23 cellular contexts compared by ENCODE assay signal in the genomic region with DNA sequence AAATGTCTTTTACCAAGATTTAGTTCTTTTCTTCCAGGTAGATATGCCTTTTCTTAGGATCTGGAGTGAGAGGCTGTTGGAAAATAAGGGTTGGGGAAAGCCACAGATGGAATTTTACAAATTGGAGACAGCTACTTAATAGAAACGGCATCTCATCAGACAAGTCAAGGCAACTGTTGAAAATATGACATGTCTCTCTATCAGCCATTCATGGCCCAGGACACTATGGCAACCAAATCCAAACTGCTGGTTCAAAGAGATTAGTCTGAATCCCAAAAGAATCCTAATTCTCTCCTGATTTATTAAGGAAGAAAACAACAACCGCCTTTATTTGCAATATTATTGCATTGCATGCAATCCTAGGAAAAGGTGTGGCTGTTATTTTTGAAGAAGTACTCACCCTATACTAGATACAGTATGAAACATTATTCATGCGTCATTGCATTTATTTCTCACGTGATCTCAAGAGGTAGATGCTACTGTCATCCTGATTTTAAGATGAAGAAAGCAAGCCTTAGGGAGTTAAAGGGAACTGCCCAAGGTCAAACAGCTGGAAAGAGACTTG. TPM values are rescaled to one million over a fixed set of nuclear protein-coding genes. Genes with fewer than 3 reads are reported as not detected.
"Had no signal": no experiment of that assay in that cellular context is flagged by ENCODE, and none has a peak within 500 bp of the region (broad histone marks: within the 10 kb centered on the region; RNA-seq: fewer than 3 reads in every experiment).

No MANE protein-coding gene starts in this region.

- H3K9me3 ChIP-seq: adrenal gland, gastrocnemius medialis, thyroid gland had no signal

- ATAC-seq: activated naive CD4-positive, alpha-beta T cell treated with anti-CD3 and anti-CD28 coated beads, Interleukin-2, amount 50 U/mL, for 72 hours; effector memory CD8-positive, alpha-beta T cell; gastrocnemius medialis; left ventricle myocardium superior had no signal

- H3K4me3 ChIP-seq: adrenal gland, gastrocnemius medialis, thyroid gland had no signal

- H3K36me3 Mint-ChIP-seq: activated naive CD4-positive, alpha-beta T cell treated with anti-CD3 and anti-CD28 coated beads, Interleukin-2, amount 50 U/mL, for 72 hours; memory B cell had no signal

- H3K4me1 ChIP-seq: adrenal gland, gastrocnemius medialis had no signal

- H3K9me3 Mint-ChIP-seq: activated naive CD4-positive, alpha-beta T cell treated with anti-CD3 and anti-CD28 coated beads, Interleukin-2, amount 50 U/mL, for 72 hours; effector memory CD8-positive, alpha-beta T cell; memory B cell had no signal

- H3K36me3 ChIP-seq: adrenal gland, gastrocnemius medialis, thyroid gland had no signal

- H3K4me3 Mint-ChIP-seq: effector memory CD8-positive, alpha-beta T cell; memory B cell had no signal

- H3K27me3 Mint-ChIP-seq: effector memory CD8-positive, alpha-beta T cell had no signal

- H3K27ac Mint-ChIP-seq: activated naive CD4-positive, alpha-beta T cell treated with anti-CD3 and anti-CD28 coated beads, Interleukin-2, amount 50 U/mL, for 72 hours; effector memory CD8-positive, alpha-beta T cell; memory B cell had no signal

- H3K27me3 ChIP-seq: adrenal gland, gastrocnemius medialis, thyroid gland had no signal

- DNase-seq: activated CD4-positive, alpha-beta T cell treated with anti-CD3 and anti-CD28 coated beads, Interleukin-2, amount 50 U/mL, for 1 hour; activated CD4-positive, CD25-positive, alpha-beta regulatory T cell treated with anti-CD3 and anti-CD28 coated beads, Interleukin-2, amount 50 U/mL, for 72 hours; activated CD8-positive, alpha-beta memory T cell treated with anti-CD3 and anti-CD28 coated beads for 24 hours; activated CD8-positive, alpha-beta memory T cell treated with anti-CD3 and anti-CD28 coated beads, Interleukin-2, amount 50 U/mL, for 48 hours; activated gamma-delta T cell; activated T-cell treated with anti-CD3 and anti-CD28 coated beads, Interleukin-2, amount 50 U/mL, for 48 hours; dermis blood vessel endothelial cell; effector memory CD8-positive, alpha-beta T cell; gastrocnemius medialis; head of caudate nucleus; kidney glomerular epithelial cell; left ventricle myocardium superior; stimulated activated CD4-positive, alpha-beta T cell treated with anti-CD3 and anti-CD28 coated beads, Interleukin-12 subunit alpha, Interleukin-12 subunit beta, amount 100 ng/mL, for 4 hours; stimulated activated CD4-positive, alpha-beta T cell treated with anti-CD3 and anti-CD28 coated beads, Interleukin-1b, Interleukin-23, amount 100 ng/mL, for 48 hours; stimulated activated CD8-positive, alpha-beta memory T cell treated with anti-CD3 and anti-CD28 coated beads, Interleukin-4, amount 100 ng/mL, for 48 hours; stimulated activated naive CD4-positive, alpha-beta T cell; T-helper 1 cell; T-helper 9 cell; thyroid gland had no signal

- H3K27ac ChIP-seq: adrenal gland, gastrocnemius medialis, thyroid gland had no signal

RNA-seq across cellular contexts. Expression of a gene that starts 44.2 kb away (rescaled TPM):
- total RNA-seq: dermis blood vessel endothelial cell had no signal
- polyA plus RNA-seq: neural cell had no signal
